8 cellular contexts compared by ENCODE assay signal in the genomic region with DNA sequence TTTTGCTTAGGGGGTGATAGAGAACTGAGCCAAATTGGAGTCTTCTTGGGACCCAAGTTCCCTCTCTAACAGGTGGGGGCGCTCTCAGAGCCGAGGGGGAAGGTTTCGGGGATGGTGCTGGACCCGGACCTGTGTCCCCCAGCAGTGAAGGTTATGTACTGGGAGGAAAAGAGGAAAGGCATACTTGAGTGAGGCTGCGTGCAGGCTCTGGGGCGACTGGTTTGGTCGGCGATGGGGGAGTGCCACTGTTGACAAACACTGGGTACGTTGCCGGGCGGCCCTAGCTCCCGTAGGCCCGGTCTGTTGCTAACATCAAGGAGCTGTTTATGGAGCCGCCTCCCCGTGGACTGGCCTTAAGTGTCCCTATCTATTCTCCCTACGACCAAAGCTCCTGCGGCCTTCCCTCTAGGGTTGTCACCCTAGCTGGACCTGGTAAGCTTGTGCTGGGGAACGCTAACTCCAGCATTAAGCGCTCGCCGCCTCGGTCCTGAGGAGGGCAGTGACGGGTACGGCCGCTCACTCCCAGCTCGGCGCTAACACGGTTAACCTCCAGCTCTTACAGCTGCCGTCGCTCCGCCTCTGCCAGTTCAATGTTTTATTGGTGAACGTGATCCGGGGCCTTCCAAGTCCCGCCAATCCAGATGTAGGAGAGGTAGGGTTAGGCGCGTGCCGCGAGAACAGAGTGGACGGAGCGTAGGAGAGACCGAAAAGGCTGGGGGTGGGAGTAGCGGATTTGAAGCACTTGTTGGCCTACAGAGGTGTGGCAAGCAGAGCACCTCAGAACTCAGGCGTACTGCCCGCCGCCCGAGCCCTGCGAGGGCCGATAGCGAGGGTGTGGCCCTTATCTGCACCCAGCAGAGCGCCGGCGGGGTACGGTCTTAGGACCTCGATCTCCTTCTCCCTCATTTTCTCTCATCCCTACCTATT. TPM values are rescaled to one million over a fixed set of nuclear protein-coding genes. Genes with fewer than 3 reads are reported as not detected.
A peak's percentile ranks its signal among the peaks of the same experiment; 100 is the strongest.
DNase-seq lines count a peak whose midpoint lies in the region; ATAC-seq and TF ChIP-seq lines count a peak whose summit lies in the region.

TSS of gene PPOX (plus strand) at position 685 of the 927 bp plus-strand sequence. CDS start 422 bp downstream, outside the sequence.

- H3K9me3 Mint-ChIP-seq in WTC11: no peaks in the 10 kb centered on the region

- H3K27me3 Mint-ChIP-seq in WTC11 (ENCODE audit: low read depth): no peaks in the 10 kb centered on the region

- 0 to 1% (median 0%) methylated on average over 33 to 54 of the region's 54 CpGs for WGBS in spleen, 5 donors

- H3K4me3 ChIP-seq in cardiac fibroblast (replicated peaks in 1 of 2; ENCODE audit: low read depth in 2 of 2, low read length in 2 of 2) (peak within 1 kb of the TSS; percentile 77 to 79), spleen (peak within 1 kb of the TSS; percentile 44 to 95 (median 77))

- peak; percentile 86 for ATAC-seq in HG03196 (IDR thresholded peaks at IDR 0.05; ENCODE audit: unreplicated experiment)
- ATAC-seq in WTC11: peak; percentile 95

- POLR2A ChIA-PET in WTC11 (lab: Charles Lee): interaction anchor here (0.6 to 2.5 kb wide), 7 partner anchors 11 to 60 kb away, joined by 3 to 13 read pairs (median 4); partner anchors contain the start of genes ADAMTS4, B4GALT3, DEDD and TOMM40L

- in situ Hi-C loops in GM18951 (cut with MboI; ENCODE audit: low sequenced_read_pairs, unreplicated experiment): no loop called here

- TF ChIP-seq CTCF in AG09319 (IDR thresholded peaks at IDR 0.05; ENCODE audit: low read depth, low read length) (peak; percentile 51), WTC11 (IDR thresholded peaks at IDR 0.05) (peak; percentile 28; the same call in 1 of the 2 replicates), cardiac fibroblast (IDR thresholded peaks at IDR 0.05; ENCODE audit: low read depth, low read length) (peak; percentile 56), spleen (IDR thresholded peaks at IDR 0.05 in 8 of 11, conservative IDR thresholded peaks at IDR 0.05 in 3 of 11) (peak in 10 of 11 experiments; percentile 14 to 59 (median 46))

- peak within 1 kb of the TSS; percentile 13 for H3K27ac Mint-ChIP-seq in WTC11

- peaks cover 8% of the 10 kb centered on the region for H3K4me1 Mint-ChIP-seq in WTC11

- peak; percentile 85 for TF ChIP-seq POLR2A in GM18951 (IDR thresholded peaks at IDR 0.05; ENCODE audit: extremely low read depth, insufficient read depth, insufficient read length)
- TF ChIP-seq POLR2A in spleen (IDR thresholded peaks at IDR 0.05): peak in 1 of 3 donors; percentile 26

- H3K4me3 Mint-ChIP-seq in WTC11: peak within 1 kb of the TSS; percentile 79

- CTCF ChIA-PET in WTC11 (lab: Charles Lee): interaction anchor here (0.6 to 2.8 kb wide), 30 partner anchors 8 to 274 kb away, joined by 3 to 41 read pairs (median 4); partner anchors contain the start of genes ADAMTS4, B4GALT3, DEDD and F11R

- peaks cover 0 to 68% (median 42%) of the 10 kb centered on the region in 6 donors for H3K36me3 ChIP-seq in spleen

- intact Hi-C loops in spleen (cut with DNase I; ENCODE audit: low total_unique reads): no loop called here

- peak within 1 kb of the TSS; percentile 87 to 92 (median 88) for H3K27ac ChIP-seq in spleen

- DNase-seq in AG09319 (ENCODE audit: extremely low read depth, low read depth): peak; percentile 94
- peak; percentile 100 for DNase-seq in NCI-H226
- DNase-seq in WTC11 (ENCODE audit: low spot score): peak; percentile 94
- DNase-seq in cardiac fibroblast (ENCODE audit: low read depth in 2 of 2): peak; percentile 99
- DNase-seq in inferior parietal cortex (ENCODE audit: extremely low spot score): peak; percentile 99
- DNase-seq in spleen: peak; percentile 98

- H3K36me3 Mint-ChIP-seq in WTC11: peaks cover 23% of the 10 kb centered on the region

- H3K27me3 ChIP-seq in spleen (replicated peaks in 1 of 7): no peaks in the 10 kb centered on the region

- H3K4me1 ChIP-seq in spleen: peaks cover 15 to 59% (median 43%) of the 10 kb centered on the region in 6 donors

- no peaks in the 10 kb centered on the region for H3K9me3 ChIP-seq in spleen

TF ChIP-seq in WTC11, 78 proteins besides CTCF, POLR2A, EP300 and RAD21 (continues in another document):
- TF ChIP-seq FOXJ3 (CRISPR knock-in tag; IDR thresholded peaks at IDR 0.05; ENCODE audit: borderline replicate concordance) (no peak), ZMAT4 (CRISPR knock-in tag; IDR thresholded peaks at IDR 0.05) (no peak), GRHL2 (CRISPR knock-in tag; IDR thresholded peaks at IDR 0.05; ENCODE audit: insufficient replicate concordance, severe bottlenecking) (no peak), E2F5 (CRISPR knock-in tag; IDR thresholded peaks at IDR 0.05) (0 out of 2 replicates have a peak, but pooled peaks have one; percentile 71), AFF4 (CRISPR knock-in tag; IDR thresholded peaks at IDR 0.05; ENCODE audit: borderline replicate concordance) (no peak), ATF1 (CRISPR knock-in tag; IDR thresholded peaks at IDR 0.05) (0 out of 2 replicates have a peak, but pooled peaks have one; percentile 40), GABPB1 (CRISPR knock-in tag; IDR thresholded peaks at IDR 0.05) (no peak), CDX4 (CRISPR knock-in tag; IDR thresholded peaks at IDR 0.05; ENCODE audit: borderline replicate concordance) (no peak), ZNF423 (CRISPR knock-in tag; IDR thresholded peaks at IDR 0.05) (no peak), ZNF232 (CRISPR knock-in tag; IDR thresholded peaks at IDR 0.05) (0 out of 2 replicates have a peak, but pooled peaks have one; percentile 19)
- TF ChIP-seq, protein P1, sequence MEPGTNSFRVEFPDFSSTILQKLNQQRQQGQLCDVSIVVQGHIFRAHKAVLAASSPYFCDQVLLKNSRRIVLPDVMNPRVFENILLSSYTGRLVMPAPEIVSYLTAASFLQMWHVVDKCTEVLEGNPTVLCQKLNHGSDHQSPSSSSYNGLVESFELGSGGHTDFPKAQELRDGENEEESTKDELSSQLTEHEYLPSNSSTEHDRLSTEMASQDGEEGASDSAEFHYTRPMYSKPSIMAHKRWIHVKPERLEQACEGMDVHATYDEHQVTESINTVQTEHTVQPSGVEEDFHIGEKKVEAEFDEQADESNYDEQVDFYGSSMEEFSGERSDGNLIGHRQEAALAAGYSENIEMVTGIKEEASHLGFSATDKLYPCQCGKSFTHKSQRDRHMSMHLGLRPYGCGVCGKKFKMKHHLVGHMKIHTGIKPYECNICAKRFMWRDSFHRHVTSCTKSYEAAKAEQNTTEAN (CRISPR knock-in tag; IDR thresholded peaks at IDR 0.05): no peak; the same call in 1 of the 2 replicates
- TF ChIP-seq, protein P2, sequence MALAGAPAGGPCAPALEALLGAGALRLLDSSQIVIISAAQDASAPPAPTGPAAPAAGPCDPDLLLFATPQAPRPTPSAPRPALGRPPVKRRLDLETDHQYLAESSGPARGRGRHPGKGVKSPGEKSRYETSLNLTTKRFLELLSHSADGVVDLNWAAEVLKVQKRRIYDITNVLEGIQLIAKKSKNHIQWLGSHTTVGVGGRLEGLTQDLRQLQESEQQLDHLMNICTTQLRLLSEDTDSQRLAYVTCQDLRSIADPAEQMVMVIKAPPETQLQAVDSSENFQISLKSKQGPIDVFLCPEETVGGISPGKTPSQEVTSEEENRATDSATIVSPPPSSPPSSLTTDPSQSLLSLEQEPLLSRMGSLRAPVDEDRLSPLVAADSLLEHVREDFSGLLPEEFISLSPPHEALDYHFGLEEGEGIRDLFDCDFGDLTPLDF (CRISPR knock-in tag; IDR thresholded peaks at IDR 0.05): no peak

RNA-seq across cellular contexts. Expression of gene PPOX, which starts in this region (rescaled TPM):
- 39.8 to 44.8 TPM (median 43.4 TPM) in 3 replicates for total RNA-seq in WTC11 (2021)
- total RNA-seq in spleen: 10 to 100 TPM; 25.5 to 41.3 (median 35.6) TPM
- polyA plus RNA-seq in spleen: 10 to 100 TPM; 33.5 to 74.7 (median 44.5) TPM

Comparison
In these comparisons a context has a peak if more than half of its experiments do, and no peak if none do; other contexts are left out.
1. Peak in every context shown above with its lines: DNase-seq, ATAC-seq, H3K4me3 ChIP-seq and H3K27ac ChIP-seq.